20 cellular contexts compared by ENCODE assay signal in the genomic region with DNA sequence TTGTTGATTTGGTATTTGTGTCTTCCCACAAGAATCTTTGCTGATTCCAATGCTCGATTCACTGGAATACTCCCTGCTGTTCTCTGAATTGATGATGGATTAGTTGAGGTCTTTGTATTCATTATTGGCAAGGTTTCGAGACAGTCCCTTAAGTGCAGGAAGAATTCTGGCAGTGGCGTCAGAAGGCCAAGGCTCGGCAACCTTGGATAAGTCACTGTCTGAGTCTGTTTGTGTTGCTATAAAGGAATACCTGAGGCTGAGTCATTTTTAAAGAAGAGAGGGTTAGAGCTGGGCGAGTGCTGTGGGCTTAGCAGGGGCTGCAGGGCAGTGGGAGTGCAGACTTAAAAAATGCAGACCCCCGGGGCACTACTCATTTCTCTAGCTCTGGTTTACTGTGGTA. TPM values are rescaled to one million over a fixed set of nuclear protein-coding genes. Genes with fewer than 3 reads are reported as not detected.
DNase-seq lines count a peak whose midpoint lies in the region; ATAC-seq and TF ChIP-seq lines count a peak whose summit lies in the region.
"Had no signal": no experiment of that assay in that cellular context is flagged by ENCODE, and none has a peak within 500 bp of the region (broad histone marks: within the 10 kb centered on the region; RNA-seq: fewer than 3 reads in every experiment).

No MANE protein-coding gene starts in this region.

- H3K4me1 Mint-ChIP-seq in CD4-positive, alpha-beta memory T cell, result peaks cover 57 to 91% (median 76%) of the 10 kb centered on the region in 4 donors
- H3K4me1 Mint-ChIP-seq in T-cell (peaks cover 81 to 90% (median 87%) of the 10 kb centered on the region in 3 donors), neural progenitor cell (peaks cover 19% of the 10 kb centered on the region)

- no peaks in the 10 kb centered on the region for H3K27me3 Mint-ChIP-seq in CD4-positive, alpha-beta memory T cell
- no peaks in the 10 kb centered on the region for H3K27me3 Mint-ChIP-seq in T-cell
- no peaks in the 10 kb centered on the region for H3K27me3 Mint-ChIP-seq in neural progenitor cell (ENCODE audit: insufficient read depth, low read depth)
- H3K27me3 Mint-ChIP-seq: stimulated activated naive CD8-positive, alpha-beta T cell treated with anti-CD3 and anti-CD28 coated beads, Interleukin-15, Interleukin-2, amounts not matched to agents 100 ng/mL and 50 ng/mL, for 24 hours had no signal

- no peak for DNase-seq in CD4-positive, alpha-beta memory T cell
- DNase-seq in T-cell (no peak), epithelial cell of esophagus (ENCODE audit: low read depth) (peak; percentile 42), neural progenitor cell (ENCODE audit: low spot score) (peak; percentile 51), cerebellar cortex (ENCODE audit: low spot score) (no peak), superior temporal gyrus (ENCODE audit: extremely low spot score) (no peak), NCI-H82 (lab: John Stamatoyannopoulos, UW) (no peak)
- DNase-seq: activated CD4-positive, alpha-beta T cell treated with anti-CD3 and anti-CD28 coated beads, Interleukin-2, amount 50 U/mL, for 48 hours; activated effector memory CD4-positive, alpha-beta T cell treated with Interleukin-2 at 50 U/mL for 16 hours; body of pancreas; Caco-2; lower lobe of right lung; NCI-H1092 treated with DMSO at 0.1 percent for 48 hours; NCI-H1930; NCI-H2227 treated with DMSO at 0.1 percent for 48 hours; Peyer's patch; SJCRH30 had no signal

- H3K27ac ChIP-seq in CD4-positive, alpha-beta memory T cell (ENCODE audit: low read depth, low read length), result no peak overlapping the region
- H3K27ac ChIP-seq in neural progenitor cell, result no peak overlapping the region
- H3K27ac ChIP-seq: body of pancreas, lower lobe of right lung, Peyer's patch, SJCRH30 had no signal

- peaks cover 30% of the 10 kb centered on the region for H4K20me1 ChIP-seq in neural progenitor cell (ENCODE audit: low read depth)

- peaks cover 5 to 13% of the 10 kb centered on the region in 2 donors for H3K36me3 Mint-ChIP-seq in CD4-positive, alpha-beta memory T cell
- H3K36me3 Mint-ChIP-seq in T-cell (peaks cover 16% of the 10 kb centered on the region), neural progenitor cell (no peaks in the 10 kb centered on the region)

- H3K27me3 ChIP-seq in CD4-positive, alpha-beta memory T cell (ENCODE audit: insufficient read depth, low read length), result no peaks in the 10 kb centered on the region
- no peaks in the 10 kb centered on the region for H3K27me3 ChIP-seq in neural progenitor cell
- H3K27me3 ChIP-seq: body of pancreas, Peyer's patch, SJCRH30 had no signal

- no peak for TF ChIP-seq CTCF in epithelial cell of esophagus (IDR thresholded peaks at IDR 0.05; ENCODE audit: insufficient read depth, low read depth, low read length, missing control alignments)
- TF ChIP-seq CTCF in neural progenitor cell (IDR thresholded peaks at IDR 0.05), result no peak

- CTCF ChIA-PET in CD4-positive, alpha-beta memory T cell (lab: Charles Lee; ENCODE audit: partially characterized antibody), result no interaction called here
- CTCF ChIA-PET in T-cell (lab: Charles Lee), result no interaction called here

- ATAC-seq in T-cell (replicated peaks in 1 of 4) (no peak), GM21737 (IDR thresholded peaks at IDR 0.05; ENCODE audit: unreplicated experiment) (no peak)
- ATAC-seq: body of pancreas, lower lobe of right lung had no signal

- H3K4me1 ChIP-seq in CD4-positive, alpha-beta memory T cell (ENCODE audit: insufficient read depth, low read length), result peaks cover 63% of the 10 kb centered on the region
- H3K4me1 ChIP-seq in neural progenitor cell, result peaks cover 18% of the 10 kb centered on the region
- H3K4me1 ChIP-seq: body of pancreas, Caco-2, Peyer's patch, SJCRH30 had no signal

- H3F3A ChIP-seq in neural progenitor cell (ENCODE audit: low read depth), result no peaks in the 10 kb centered on the region

- peak overlapping the region in 1 of 8 donors; percentile 21 for H3K4me3 Mint-ChIP-seq in CD4-positive, alpha-beta memory T cell
- H3K4me3 Mint-ChIP-seq in T-cell (no peak overlapping the region), neural progenitor cell (no peak overlapping the region)
- H3K4me3 Mint-ChIP-seq: stimulated activated naive CD8-positive, alpha-beta T cell treated with anti-CD3 and anti-CD28 coated beads, Interleukin-15, Interleukin-2, amounts not matched to agents 100 ng/mL and 50 ng/mL, for 24 hours had no signal

- no peak overlapping the region for H2AFZ ChIP-seq in neural progenitor cell (replicated peaks)

- POLR2A ChIA-PET in CD4-positive, alpha-beta memory T cell (lab: Charles Lee; ENCODE audit: partially characterized antibody), result no interaction called here
- POLR2A ChIA-PET in T-cell (lab: Charles Lee), result no interaction called here

- H3K4me2 ChIP-seq in neural progenitor cell, result no peak overlapping the region

- intact Hi-C loops in CD4-positive, alpha-beta memory T cell (cut with micrococcal nuclease), result no loop called here

- peak overlapping the region in 4 of 7 donors; percentile 9 to 53 (median 20) for H3K27ac Mint-ChIP-seq in CD4-positive, alpha-beta memory T cell
- H3K27ac Mint-ChIP-seq in T-cell (peak overlapping the region; percentile 12 to 16), neural progenitor cell (peak overlapping the region; percentile 20)
- H3K27ac Mint-ChIP-seq: stimulated activated naive CD8-positive, alpha-beta T cell treated with anti-CD3 and anti-CD28 coated beads, Interleukin-15, Interleukin-2, amounts not matched to agents 100 ng/mL and 50 ng/mL, for 24 hours had no signal

- peaks cover 0 to 3% (median 0%) of the 10 kb centered on the region in 8 donors for H3K9me3 Mint-ChIP-seq in CD4-positive, alpha-beta memory T cell
- peaks cover 0 to 4% (median 0%) of the 10 kb centered on the region in 3 donors for H3K9me3 Mint-ChIP-seq in T-cell
- no peaks in the 10 kb centered on the region for H3K9me3 Mint-ChIP-seq in neural progenitor cell

- H3K79me2 ChIP-seq in neural progenitor cell (ENCODE audit: low read depth), result peaks cover 18% of the 10 kb centered on the region

- H3K9me3 ChIP-seq in CD4-positive, alpha-beta memory T cell (ENCODE audit: control insufficient read depth in 1 of 2, low read length in 2 of 2), result no peaks in the 10 kb centered on the region
- H3K9me3 ChIP-seq in neural progenitor cell (ENCODE audit: low read depth), result no peaks in the 10 kb centered on the region
- H3K9me3 ChIP-seq: body of pancreas, Caco-2, HAP-1, lower lobe of right lung, Peyer's patch, SJCRH30 had no signal

- H3K36me3 ChIP-seq in CD4-positive, alpha-beta memory T cell (ENCODE audit: insufficient read depth, low read length), result no peaks in the 10 kb centered on the region
- no peaks in the 10 kb centered on the region for H3K36me3 ChIP-seq in neural progenitor cell
- H3K36me3 ChIP-seq: HAP-1, lower lobe of right lung, Peyer's patch, SJCRH30 had no signal

- H3K9ac ChIP-seq in neural progenitor cell, result no peak overlapping the region

- no peak overlapping the region for H3K4me3 ChIP-seq in CD4-positive, alpha-beta memory T cell (ENCODE audit: low read length in 2 of 2)
- H3K4me3 ChIP-seq in epithelial cell of esophagus (ENCODE audit: low read length) (no peak overlapping the region), neural progenitor cell (no peak overlapping the region)
- H3K4me3 ChIP-seq: body of pancreas, HAP-1, lower lobe of right lung, Peyer's patch, SJCRH30 had no signal

RNA-seq across cellular contexts. Expression of gene CHST11, which starts 56.9 kb away (rescaled TPM):
- 10 to 100 TPM; 55.1 to 55.8 TPM for total RNA-seq in CD4-positive, alpha-beta memory T cell
- 10 to 100 TPM; 63.8 to 64.6 TPM for polyA plus RNA-seq in CD4-positive, alpha-beta memory T cell
- 10 to 100 TPM; 49.8 to 78.3 (median 63.7) TPM for total RNA-seq in T-cell
- 7.7 and 10.2 TPM in 2 replicates for total RNA-seq in neural progenitor cell (ENCODE audit: low replicate concordance)

Comparison
In these comparisons a context has a peak if more than half of its experiments do, and no peak if none do; other contexts are left out.
1. DNase-seq: peak in epithelial cell of esophagus (single experiment) and neural progenitor cell (single experiment); none in CD4-positive, alpha-beta memory T cell (0 of 5), T-cell (0 of 34), cerebellar cortex (single experiment), superior temporal gyrus (single experiment) and NCI-H82 (single experiment).
2. Peak in every context shown above with its lines, with median percentiles within 50 percentile points of each other: H3K27ac Mint-ChIP-seq.